ENCODE assay signal across 9 cellular contexts in the genomic region with DNA sequence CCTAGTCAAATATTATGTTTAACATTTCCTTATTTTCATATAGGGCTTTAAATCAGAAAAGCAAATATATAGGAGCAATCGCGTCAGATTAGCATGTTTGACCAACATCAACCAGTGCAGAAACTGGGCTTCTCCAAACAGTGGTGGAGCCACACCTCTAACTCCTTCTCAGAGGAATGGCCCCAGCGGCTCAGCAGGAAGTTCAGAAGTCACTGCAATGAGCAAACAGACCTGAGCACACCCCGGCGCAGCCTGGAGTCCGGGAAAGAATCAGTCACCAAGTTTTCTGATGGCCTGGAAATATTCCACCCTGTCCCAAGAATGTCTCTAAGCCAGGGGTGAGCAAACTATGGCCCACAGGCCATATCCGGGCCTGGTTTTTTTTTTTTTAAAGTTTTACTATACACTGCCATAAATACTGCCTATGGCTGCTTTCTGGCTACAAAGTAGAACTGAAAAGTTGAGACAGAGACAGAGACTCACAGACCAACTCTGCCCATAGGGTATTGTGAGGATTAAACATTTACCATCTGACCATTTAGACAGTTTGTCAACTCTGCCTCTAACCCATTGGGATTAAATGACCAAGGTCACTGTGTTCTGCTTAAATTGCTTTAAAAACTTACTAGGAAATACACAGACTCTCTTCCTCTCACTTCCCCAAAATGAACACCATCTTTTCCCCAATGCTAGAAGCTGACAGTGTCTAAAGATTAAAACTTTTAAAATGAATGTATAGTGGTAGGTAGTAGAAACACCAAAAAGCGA. TPM values are rescaled to one million over a fixed set of nuclear protein-coding genes. Genes with fewer than 3 reads are reported as not detected.
DNase-seq lines count a peak whose midpoint lies in the region; ATAC-seq, FAIRE-seq and TF ChIP-seq lines count a peak whose summit lies in the region.
"Had no signal": no experiment of that assay in that cellular context is flagged by ENCODE, and none has a peak within 500 bp of the region (broad histone marks: within the 10 kb centered on the region; RNA-seq: fewer than 3 reads in every experiment).

No MANE protein-coding gene starts in this region.

- peaks cover 12% of the 10 kb centered on the region for H3K27me3 ChIP-seq in GM23338 (ENCODE audit: insufficient read depth)
- no peaks in the 10 kb centered on the region for H3K27me3 ChIP-seq in small intestine (ENCODE audit: control insufficient read depth in 2 of 2, insufficient read depth in 2 of 2, low read length in 2 of 2)

- no peak for FAIRE-seq in small intestine (lab: Jason Lieb, UNC)

- H3K27me3 Mint-ChIP-seq in GM23338 (ENCODE audit: insufficient read depth, low read depth, poor library complexity): peaks cover 10% of the 10 kb centered on the region

- no peak for TF ChIP-seq CTCF in GM23338 (conservative IDR thresholded peaks at IDR 0.05; ENCODE audit: low read depth in 2 of 2)
- no peak for TF ChIP-seq CTCF in epithelial cell of esophagus (IDR thresholded peaks at IDR 0.05; ENCODE audit: insufficient read depth, low read depth, low read length, missing control alignments)

- H3K36me3 ChIP-seq in GM23338 (ENCODE audit: insufficient read depth): no peaks in the 10 kb centered on the region
- no peaks in the 10 kb centered on the region for H3K36me3 ChIP-seq in small intestine (ENCODE audit: control insufficient read depth in 2 of 2, insufficient read depth in 2 of 2, low read length in 2 of 2)

- WGBS in small intestine, 3 donors: 24 to 48% (median 36%) methylated on average over 8 of the region's 8 CpGs

- H3F3A ChIP-seq in GM23338 (replicated peaks; ENCODE audit: low read depth): no peaks in the 10 kb centered on the region

- H3K4me2 ChIP-seq in GM23338: no peak overlapping the region

- H3K79me2 ChIP-seq in GM23338 (replicated peaks; ENCODE audit: insufficient read depth): peaks cover 76% of the 10 kb centered on the region

- H3K9me3 ChIP-seq in small intestine (ENCODE audit: control insufficient read depth, low read depth): no peaks in the 10 kb centered on the region

- no peaks in the 10 kb centered on the region; the same call in none of the 2 replicates for H4K20me1 ChIP-seq in GM23338 (replicated peaks; ENCODE audit: insufficient read depth)

- H3K9me3 Mint-ChIP-seq in GM23338: peaks cover 16% of the 10 kb centered on the region
- H3K9me3 Mint-ChIP-seq: activated T-cell treated with anti-CD3 and anti-CD28 coated beads, Interleukin-2, amount 50 U/mL, for 4 hours had no signal

- H3K4me3 Mint-ChIP-seq in GM23338: no peak overlapping the region
- H3K4me3 Mint-ChIP-seq: activated T-cell treated with anti-CD3 and anti-CD28 coated beads, Interleukin-2, amount 50 U/mL, for 4 hours had no signal

- H3K4me3 ChIP-seq in GM23338 (no peak overlapping the region), epithelial cell of esophagus (ENCODE audit: low read length) (no peak overlapping the region), small intestine (ENCODE audit: low read depth in 1 of 2, low read length in 2 of 2) (no peak overlapping the region)

- H3K36me3 Mint-ChIP-seq in GM23338 (ENCODE audit: low read depth): peaks cover 31% of the 10 kb centered on the region

- no peak overlapping the region for H2AFZ ChIP-seq in GM23338

- H3K4me1 Mint-ChIP-seq in GM23338: peaks cover 31% of the 10 kb centered on the region

- DNase-seq in GM23338 (ENCODE audit: low spot score) (peak; percentile 47), NCI-H146 (lab: John Stamatoyannopoulos, UW) (peak; percentile 72), epithelial cell of esophagus (ENCODE audit: low read depth) (peak; percentile 69), small intestine (peak; percentile 95), HUDEP-2 (lab: John Stamatoyannopoulos, UW; ENCODE audit: unreplicated experiment in 76 of 76) (no peak)
- DNase-seq: activated T-cell treated with anti-CD3 and anti-CD28 coated beads, Interleukin-2, amount 50 U/mL, for 4 hours; NK-92 treated with Interleukin-12 subunit alpha and Interleukin-12 subunit beta, amount 100 ng/mL, for 24 hours had no signal

- peak overlapping the region; percentile 10; the same call in 1 of the 2 replicates for H3K27ac ChIP-seq in GM23338 (ENCODE audit: low read depth)
- peak overlapping the region; percentile 77 to 83 for H3K27ac ChIP-seq in small intestine (ENCODE audit: low read depth in 1 of 2, low read length in 1 of 2)

- H3K9me2 ChIP-seq in GM23338 (ENCODE audit: insufficient read depth): no peaks in the 10 kb centered on the region

- H3K4me1 ChIP-seq in GM23338 (ENCODE audit: insufficient read depth) (peaks cover 25% of the 10 kb centered on the region), small intestine (ENCODE audit: control insufficient read depth in 2 of 2, insufficient read depth in 1 of 2, low read depth in 1 of 2, low read length in 1 of 2) (peaks cover 0 to 2% of the 10 kb centered on the region in 2 donors)

- no peak overlapping the region for H3K27ac Mint-ChIP-seq in GM23338

- ATAC-seq in GM23338: peak; percentile 63
- no peak for ATAC-seq in GM18868 (IDR thresholded peaks at IDR 0.05; ENCODE audit: unreplicated experiment)
- no peak for ATAC-seq in HG03521 (IDR thresholded peaks at IDR 0.05; ENCODE audit: unreplicated experiment)
- ATAC-seq: activated T-cell treated with anti-CD3 and anti-CD28 coated beads, Interleukin-2, amount 50 U/mL, for 4 hours had no signal

TF ChIP-seq in GM23338, 12 proteins besides CTCF, POLR2A, EP300 and RAD21:
- no peak for TF ChIP-seq STAT1 (IDR thresholded peaks at IDR 0.05; ENCODE audit: unreplicated experiment)

RNA-seq across cellular contexts. Expression of gene GOLM1, which starts 5.4 kb away (rescaled TPM):
- 82.1 and 92.4 TPM in 2 replicates for total RNA-seq in GM23338 (2014; rRNA removed; shearing (Covaris generic))
- polyA plus RNA-seq in GM23338 (2016; fragmentation: Nextera tagmentation; extraction: Ambion mirVana): 50.3 and 58.3 TPM in 2 replicates
- 100 to 1,000 TPM in 1 of 3 donors, 10 to 100 TPM in 2; 17.8 to 318 (median 22.6) TPM for polyA plus RNA-seq in small intestine

Comparison
In these comparisons a context has a peak if more than half of its experiments do, and no peak if none do; other contexts are left out.
1. DNase-seq: peak in GM23338 (single experiment), NCI-H146 (single experiment), epithelial cell of esophagus (single experiment) and small intestine (single experiment); none in HUDEP-2 (0 of 76).